ENCODE assay signal across 1 cellular context in genomic region chr3:115830764-115831395, GRCh38.
TF ChIP-seq lines count a peak whose summit lies in the region.

No MANE protein-coding gene starts in this region.

TF ChIP-seq in GM23338, 12 proteins besides CTCF, POLR2A, EP300 and RAD21 (continued from another document):
- TF ChIP-seq ZNF462 (CRISPR knock-in tag; IDR thresholded peaks at IDR 0.05) (no peak), EZH2phosphoT487 (IDR thresholded peaks at IDR 0.05; ENCODE audit: unreplicated experiment) (no peak), ETS1 (IDR thresholded peaks at IDR 0.05) (no peak)
